8 cellular contexts compared by ENCODE assay signal in genomic region chr12:103964805-103965204, GRCh38.
DNase-seq lines count a peak whose midpoint lies in the region; ATAC-seq lines count a peak whose summit lies in the region.

No MANE protein-coding gene starts in this region.

- no peaks in the 10 kb centered on the region for H3K27me3 Mint-ChIP-seq in activated naive CD8-positive, alpha-beta T cell
- no peaks in the 10 kb centered on the region for H3K27me3 Mint-ChIP-seq in stimulated activated naive B cell treated with anti-CD40 and anti-IgM and Interleukin-4, amounts not matched to agents 10 μg/mL and 1 μg/mL and 100 μg/mL, for 72 hours

- H3K27ac ChIP-seq in HUES48 (ENCODE audit: low read depth, low read length) (no peak overlapping the region), iPS-20b (ENCODE audit: low read length) (peak overlapping the region; percentile 89)

- no peak for ATAC-seq in stimulated activated naive B cell treated with anti-CD40 and anti-IgM and Interleukin-4, amounts not matched to agents 10 μg/mL and 1 μg/mL and 100 μg/mL, for 72 hours (replicated peaks)
- ATAC-seq in GM19397 (IDR thresholded peaks at IDR 0.05; ENCODE audit: unreplicated experiment): no peak
- ATAC-seq in HG02970 (IDR thresholded peaks at IDR 0.05; ENCODE audit: low FRiP score, unreplicated experiment): no peak

- no peak for DNase-seq in stimulated activated naive B cell treated with anti-CD40 and anti-IgM and Interleukin-4, amounts not matched to agents 10 μg/mL and 1 μg/mL and 100 μg/mL, for 72 hours
- DNase-seq in COR-L47 (lab: John Stamatoyannopoulos, UW) (no peak), AG08395 (ENCODE audit: low spot score) (no peak)

- no peaks in the 10 kb centered on the region for H3K27me3 ChIP-seq in HUES48 (ENCODE audit: control insufficient read depth, insufficient read depth, low read length)
- no peaks in the 10 kb centered on the region for H3K27me3 ChIP-seq in iPS-20b (ENCODE audit: insufficient read depth, low read length)

- peak overlapping the region; percentile 98 for H3K27ac Mint-ChIP-seq in activated naive CD8-positive, alpha-beta T cell
- H3K27ac Mint-ChIP-seq in stimulated activated naive B cell treated with anti-CD40 and anti-IgM and Interleukin-4, amounts not matched to agents 10 μg/mL and 1 μg/mL and 100 μg/mL, for 72 hours: peak overlapping the region; percentile 99

- peak overlapping the region; percentile 87 for H3K9ac ChIP-seq in HUES48 (ENCODE audit: low read depth, low read length)
- H3K9ac ChIP-seq in iPS-20b (ENCODE audit: low read depth, low read length): peak overlapping the region; percentile 100

- H3K9me3 Mint-ChIP-seq in activated naive CD8-positive, alpha-beta T cell (ENCODE audit: low read depth): no peaks in the 10 kb centered on the region
- no peaks in the 10 kb centered on the region for H3K9me3 Mint-ChIP-seq in stimulated activated naive B cell treated with anti-CD40 and anti-IgM and Interleukin-4, amounts not matched to agents 10 μg/mL and 1 μg/mL and 100 μg/mL, for 72 hours

- H3K9me3 ChIP-seq in HUES48 (ENCODE audit: control insufficient read depth, insufficient read depth, low read length) (no peaks in the 10 kb centered on the region), iPS-20b (ENCODE audit: insufficient read depth, low read depth, low read length) (no peaks in the 10 kb centered on the region)

- H3K36me3 ChIP-seq in HUES48 (ENCODE audit: control insufficient read depth, insufficient read depth, low read length): peaks cover 26% of the 10 kb centered on the region
- H3K36me3 ChIP-seq in iPS-20b (ENCODE audit: insufficient read depth, low read depth, low read length): peaks cover 21% of the 10 kb centered on the region; the same call in 1 of the 2 replicates

- peaks cover 46% of the 10 kb centered on the region for H3K4me1 Mint-ChIP-seq in activated naive CD8-positive, alpha-beta T cell (ENCODE audit: low read depth)
- H3K4me1 Mint-ChIP-seq in stimulated activated naive B cell treated with anti-CD40 and anti-IgM and Interleukin-4, amounts not matched to agents 10 μg/mL and 1 μg/mL and 100 μg/mL, for 72 hours: peaks cover 23 to 41% of the 10 kb centered on the region in 2 donors

- H3K4me1 ChIP-seq in HUES48 (ENCODE audit: control insufficient read depth, insufficient read depth, low read length) (no peaks in the 10 kb centered on the region), iPS-20b (ENCODE audit: insufficient read depth, low read length) (peaks cover 4% of the 10 kb centered on the region; the same call in 1 of the 2 replicates)

- H3K4me3 ChIP-seq in HUES48 (ENCODE audit: low read depth, low read length) (peak overlapping the region; percentile 94), iPS-20b (ENCODE audit: low read length) (peak overlapping the region; percentile 93)

- H3K4me3 Mint-ChIP-seq in activated naive CD8-positive, alpha-beta T cell: peak overlapping the region; percentile 98
- peak overlapping the region; percentile 93 to 98 for H3K4me3 Mint-ChIP-seq in stimulated activated naive B cell treated with anti-CD40 and anti-IgM and Interleukin-4, amounts not matched to agents 10 μg/mL and 1 μg/mL and 100 μg/mL, for 72 hours

- peaks cover 13% of the 10 kb centered on the region for H3K36me3 Mint-ChIP-seq in activated naive CD8-positive, alpha-beta T cell
- H3K36me3 Mint-ChIP-seq in stimulated activated naive B cell treated with anti-CD40 and anti-IgM and Interleukin-4, amounts not matched to agents 10 μg/mL and 1 μg/mL and 100 μg/mL, for 72 hours: peaks cover 9 to 29% of the 10 kb centered on the region in 2 donors
